ENCODE assay signal across 15 cellular contexts in the genomic region with DNA sequence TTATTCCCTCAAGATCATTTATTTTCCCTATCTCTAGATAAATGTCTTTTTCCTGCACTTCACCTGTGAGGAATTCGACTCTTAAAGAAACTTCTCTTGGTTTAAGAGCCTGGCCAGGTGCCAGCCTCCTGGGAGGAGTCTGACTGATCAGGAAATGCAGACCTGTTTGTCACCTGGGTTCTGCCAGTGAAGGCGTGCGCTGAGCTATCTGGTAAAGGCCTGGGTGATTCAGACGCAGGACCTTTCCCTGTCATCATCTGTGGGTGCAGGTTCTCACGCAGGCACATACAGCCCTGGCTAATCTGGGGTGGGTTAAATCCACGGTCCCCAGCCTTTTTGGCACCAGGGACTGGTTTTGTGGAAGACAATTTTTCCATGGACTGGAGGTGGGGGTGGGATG.
A peak's percentile ranks its signal among the peaks of the same experiment; 100 is the strongest.
DNase-seq lines count a peak whose midpoint lies in the region; ATAC-seq and TF ChIP-seq lines count a peak whose summit lies in the region.
"Had no signal": no experiment of that assay in that cellular context is flagged by ENCODE, and none has a peak within 500 bp of the region (broad histone marks: within the 10 kb centered on the region; RNA-seq: fewer than 3 reads in every experiment).

No MANE protein-coding gene starts in this region.

- TF ChIP-seq RAD21 in HCT116 (IDR thresholded peaks at IDR 0.05; ENCODE audit: low read depth): no peak

- POLR2A ChIA-PET in HCT116 (lab: Charles Lee): interaction anchor here (1.0 kb wide), 1 partner anchor 33 kb away, joined by 3 read pairs; no protein-coding TSS in a partner anchor

- TF ChIP-seq POLR2A in HCT116 (IDR thresholded peaks at IDR 0.05; ENCODE audit: borderline replicate concordance, extremely low read depth, insufficient read depth, insufficient read length) (no peak), stomach (IDR thresholded peaks at IDR 0.05) (no peak)

- H3K79me2 ChIP-seq in HCT116 (ENCODE audit: insufficient read depth, low read length): no peaks in the 10 kb centered on the region

- H3K4me2 ChIP-seq in HCT116 (ENCODE audit: low read length): peak overlapping the region; percentile 21; the same call in 1 of the 2 replicates

- H4K20me1 ChIP-seq in HCT116 (ENCODE audit: insufficient read depth): no peaks in the 10 kb centered on the region

- no peak overlapping the region for H2AFZ ChIP-seq in HCT116 (ENCODE audit: low read depth, low read length, poor library complexity, severe bottlenecking)

- H3K9ac ChIP-seq in HCT116 (ENCODE audit: low read length): no peak overlapping the region
- H3K9ac ChIP-seq in adipocyte (ENCODE audit: low read length): peak overlapping the region; percentile 49

- WGBS in stomach, 5 donors: 35 to 62% (median 44%) methylated on average over 6 of the region's 6 CpGs

- TF ChIP-seq CTCF in HCT116 (IDR thresholded peaks at IDR 0.05 in 2 of 3, conservative IDR thresholded peaks at IDR 0.05 in 1 of 3; ENCODE audit: borderline replicate concordance in 1 of 3, insufficient read depth in 1 of 3, low read depth in 2 of 3, low read length in 2 of 3): no peak
- TF ChIP-seq CTCF in stomach (IDR thresholded peaks at IDR 0.05): no peak

- CTCF ChIA-PET in HCT116 (lab: Charles Lee): interaction anchor here (1.0 kb wide), 2 partner anchors 92 to 276 kb away, joined by 3 read pairs; no protein-coding TSS in a partner anchor

- RAD21 ChIA-PET in HCT116 (lab: Charles Lee; ENCODE audit: low non-redundant PET in 1 of 2, low total read pairs in 2 of 2, uncharacterized antibody in 2 of 2, unreplicated experiment in 2 of 2): no interaction called here

- intact Hi-C loops in HCT116 (cut with micrococcal nuclease) (no loop called here), left colon (cut with DNase I, micrococcal nuclease) (no loop called here), stomach (cut with DNase I; ENCODE audit: low total_unique reads) (no loop called here)

- H3K4me3 ChIP-seq in HCT116 (replicated peaks in 1 of 2; ENCODE audit: low read depth in 1 of 2, low read length in 2 of 2) (no peak overlapping the region), adipocyte (ENCODE audit: low read length) (no peak overlapping the region), stomach (no peak overlapping the region)
- H3K4me3 ChIP-seq: dorsolateral prefrontal cortex, SK-N-MC had no signal

- H3K9me2 ChIP-seq in HCT116 (ENCODE audit: insufficient read depth): no peaks in the 10 kb centered on the region

- H3K27ac ChIP-seq in HCT116 (ENCODE audit: low read depth, low read length): no peak overlapping the region; the same call in 1 of the 2 replicates
- peak overlapping the region in 4 of 5 donors; percentile 57 to 82 (median 78) for H3K27ac ChIP-seq in stomach
- H3K27ac ChIP-seq: SK-N-MC had no signal

- peaks cover 18 to 20% of the 10 kb centered on the region in 2 experiments for H3K4me1 ChIP-seq in HCT116 (ENCODE audit: control insufficient read depth in 1 of 2, insufficient read depth in 2 of 2, low read length in 2 of 2)
- peaks cover 48% of the 10 kb centered on the region for H3K4me1 ChIP-seq in adipocyte (ENCODE audit: control insufficient read depth, insufficient read depth, low read length)
- H3K4me1 ChIP-seq in stomach: peaks cover 0 to 74% (median 32%) of the 10 kb centered on the region in 4 donors

- BruUV-seq in HCT116 (replicated peaks; lab: Mats Ljungman, UMichigan): no TSS peak

- H3K36me3 ChIP-seq in HCT116 (ENCODE audit: control insufficient read depth in 1 of 2, insufficient read depth in 2 of 2, low read length in 2 of 2): no peaks in the 10 kb centered on the region
- H3K36me3 ChIP-seq in adipocyte (ENCODE audit: control insufficient read depth, insufficient read depth, low read length, severe bottlenecking): no peaks in the 10 kb centered on the region
- peaks cover 0 to 7% (median 2%) of the 10 kb centered on the region in 4 donors for H3K36me3 ChIP-seq in stomach

- peak; percentile 64 for ATAC-seq in HCT116
- peak; percentile 98 for ATAC-seq in left colon
- ATAC-seq in HG02870 (IDR thresholded peaks at IDR 0.05; ENCODE audit: unreplicated experiment): no peak

- H3K27me3 ChIP-seq in HCT116 (ENCODE audit: insufficient read depth, low read length) (no peaks in the 10 kb centered on the region), adipocyte (replicated peaks; ENCODE audit: control insufficient read depth, insufficient read depth, low read length) (no peaks in the 10 kb centered on the region), stomach (no peaks in the 10 kb centered on the region)
- H3K27me3 ChIP-seq: dorsolateral prefrontal cortex had no signal

- H3K9me3 ChIP-seq in HCT116 (ENCODE audit: control insufficient read depth in 1 of 2, insufficient read depth in 1 of 2, low read depth in 1 of 2, low read length in 2 of 2) (no peaks in the 10 kb centered on the region), adipocyte (ENCODE audit: control insufficient read depth, low read length) (no peaks in the 10 kb centered on the region), stomach (no peaks in the 10 kb centered on the region)

- TF ChIP-seq EP300 in stomach (IDR thresholded peaks at IDR 0.05): no peak

- DNase-seq in HCT116 (ENCODE audit: low read depth, low spot score): no peak
- DNase-seq in adipocyte (ENCODE audit: low read depth): no peak
- DNase-seq in left colon: peak; percentile 87 to 90
- DNase-seq in stomach: peak; percentile 61
- DNase-seq in T1000 (lab: John Stamatoyannopoulos, UW): no peak
- DNase-seq in foreskin melanocyte: no peak
- DNase-seq in kidney glomerular epithelial cell (lab: John Stamatoyannopoulos, UW): no peak
- DNase-seq: activated CD4-positive, alpha-beta T cell treated with anti-CD3 and anti-CD28 coated beads, Interleukin-2, amount 50 U/mL, for 1 hour; activated naive CD4-positive, alpha-beta T cell treated with anti-CD3 and anti-CD28 coated beads, Interleukin-2, amount 10 ng/mL, durations not matched to agents 7 days and 5 days; CD4-positive, alpha-beta T cell; glutamatergic neuron; NCI-H1092 had no signal

TF ChIP-seq in HCT116, 20 proteins besides CTCF, POLR2A, EP300 and RAD21:
- TF ChIP-seq EGR1 (IDR thresholded peaks at IDR 0.05; ENCODE audit: low read depth) (no peak), EZH2phosphoT487 (IDR thresholded peaks at IDR 0.05; ENCODE audit: borderline replicate concordance) (no peak), TCF7L2 (IDR thresholded peaks at IDR 0.05; ENCODE audit: borderline replicate concordance, extremely low read depth, insufficient read depth, insufficient read length) (no peak), JUND (IDR thresholded peaks at IDR 0.05) (no peak), YY1 (IDR thresholded peaks at IDR 0.05; ENCODE audit: extremely low read depth, insufficient replicate concordance, low read depth, low read length) (no peak), SIN3A (IDR thresholded peaks at IDR 0.05; ENCODE audit: low read depth) (no peak)
- TF ChIP-seq, protein P1, sequence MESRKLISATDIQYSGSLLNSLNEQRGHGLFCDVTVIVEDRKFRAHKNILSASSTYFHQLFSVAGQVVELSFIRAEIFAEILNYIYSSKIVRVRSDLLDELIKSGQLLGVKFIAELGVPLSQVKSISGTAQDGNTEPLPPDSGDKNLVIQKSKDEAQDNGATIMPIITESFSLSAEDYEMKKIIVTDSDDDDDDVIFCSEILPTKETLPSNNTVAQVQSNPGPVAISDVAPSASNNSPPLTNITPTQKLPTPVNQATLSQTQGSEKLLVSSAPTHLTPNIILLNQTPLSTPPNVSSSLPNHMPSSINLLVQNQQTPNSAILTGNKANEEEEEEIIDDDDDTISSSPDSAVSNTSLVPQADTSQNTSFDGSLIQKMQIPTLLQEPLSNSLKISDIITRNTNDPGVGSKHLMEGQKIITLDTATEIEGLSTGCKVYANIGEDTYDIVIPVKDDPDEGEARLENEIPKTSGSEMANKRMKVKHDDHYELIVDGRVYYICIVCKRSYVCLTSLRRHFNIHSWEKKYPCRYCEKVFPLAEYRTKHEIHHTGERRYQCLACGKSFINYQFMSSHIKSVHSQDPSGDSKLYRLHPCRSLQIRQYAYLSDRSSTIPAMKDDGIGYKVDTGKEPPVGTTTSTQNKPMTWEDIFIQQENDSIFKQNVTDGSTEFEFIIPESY (IDR thresholded peaks at IDR 0.05; ENCODE audit: extremely low read depth, insufficient replicate concordance, low read length): no peak
- TF ChIP-seq, protein P2, sequence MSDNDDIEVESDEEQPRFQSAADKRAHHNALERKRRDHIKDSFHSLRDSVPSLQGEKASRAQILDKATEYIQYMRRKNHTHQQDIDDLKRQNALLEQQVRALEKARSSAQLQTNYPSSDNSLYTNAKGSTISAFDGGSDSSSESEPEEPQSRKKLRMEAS (IDR thresholded peaks at IDR 0.05): no peak
- TF ChIP-seq, protein P3, sequence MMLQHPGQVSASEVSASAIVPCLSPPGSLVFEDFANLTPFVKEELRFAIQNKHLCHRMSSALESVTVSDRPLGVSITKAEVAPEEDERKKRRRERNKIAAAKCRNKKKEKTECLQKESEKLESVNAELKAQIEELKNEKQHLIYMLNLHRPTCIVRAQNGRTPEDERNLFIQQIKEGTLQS (IDR thresholded peaks at IDR 0.05): no peak

Comparison
In these comparisons a context has a peak if more than half of its experiments do, and no peak if none do; other contexts are left out.
1. DNase-seq: peak in left colon (2 of 2) and stomach (single experiment); none in HCT116 (single experiment), adipocyte (single experiment), T1000 (single experiment), foreskin melanocyte (single experiment) and kidney glomerular epithelial cell (single experiment).